Comparison of ENCODE assay signal across 15 cellular contexts in the genomic region with DNA sequence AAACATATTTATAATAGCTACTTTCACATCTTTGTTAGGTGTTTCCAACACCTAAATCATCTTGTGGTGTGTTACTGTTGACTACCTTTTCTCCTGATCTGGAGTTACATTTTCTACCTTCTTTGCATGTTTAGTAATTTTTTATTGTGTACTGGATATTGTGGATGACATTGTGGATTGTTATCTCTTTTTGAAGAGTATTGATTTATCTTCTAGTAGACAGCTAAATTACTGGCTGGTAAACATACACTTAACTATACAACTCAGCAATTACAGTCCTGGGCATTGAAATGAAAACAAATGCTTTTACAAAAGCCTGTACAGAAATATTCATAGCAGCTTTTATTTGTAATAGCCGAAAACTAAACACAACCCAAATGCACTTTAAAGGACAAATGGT.
A peak's percentile ranks its signal among the peaks of the same experiment; 100 is the strongest.
DNase-seq lines count a peak whose midpoint lies in the region; ATAC-seq and TF ChIP-seq lines count a peak whose summit lies in the region.
"Had no signal": no experiment of that assay in that cellular context is flagged by ENCODE, and none has a peak within 500 bp of the region (broad histone marks: within the 10 kb centered on the region; RNA-seq: fewer than 3 reads in every experiment).

No MANE protein-coding gene starts in this region.

- CTCF ChIA-PET in activated CD4-positive, alpha-beta memory T cell treated with anti-CD3 and anti-CD28 coated beads for 36 hours (lab: Charles Lee): interaction anchor here (2.1 kb wide), 1 partner anchor 220 kb away, joined by 4 read pairs; no protein-coding TSS in a partner anchor

- H3K36me3 Mint-ChIP-seq in natural killer cell: no peaks in the 10 kb centered on the region
- H3K36me3 Mint-ChIP-seq in natural killer cell treated with Interleukin-12 subunit alpha and Interleukin-12 subunit beta and Interleukin-15 and Interleukin-18, amount 100 ng/mL, for 72 hours: peaks cover 8% of the 10 kb centered on the region
- peaks cover 12% of the 10 kb centered on the region for H3K36me3 Mint-ChIP-seq in activated CD4-positive, alpha-beta memory T cell treated with anti-CD3 and anti-CD28 coated beads for 36 hours

- peak overlapping the region; percentile 9 to 76 for H3K27ac Mint-ChIP-seq in natural killer cell
- H3K27ac Mint-ChIP-seq in natural killer cell treated with Interleukin-12 subunit alpha and Interleukin-12 subunit beta and Interleukin-15 and Interleukin-18, amount 100 ng/mL, for 72 hours: no peak overlapping the region
- H3K27ac Mint-ChIP-seq in activated CD4-positive, alpha-beta memory T cell treated with anti-CD3 and anti-CD28 coated beads for 36 hours: no peak overlapping the region
- H3K27ac Mint-ChIP-seq: CD4-positive, alpha-beta memory T cell had no signal

- peak in 1 of 3 donors; percentile 26 for ATAC-seq in natural killer cell
- no peak for ATAC-seq in natural killer cell treated with Interleukin-12 subunit alpha and Interleukin-12 subunit beta and Interleukin-15 and Interleukin-18, amount 100 ng/mL, for 72 hours
- ATAC-seq: Panc1 had no signal

- H3K4me3 Mint-ChIP-seq in natural killer cell: no peak overlapping the region
- H3K4me3 Mint-ChIP-seq in natural killer cell treated with Interleukin-12 subunit alpha and Interleukin-12 subunit beta and Interleukin-15 and Interleukin-18, amount 100 ng/mL, for 72 hours: no peak overlapping the region
- no peak overlapping the region for H3K4me3 Mint-ChIP-seq in activated CD4-positive, alpha-beta memory T cell treated with anti-CD3 and anti-CD28 coated beads for 36 hours
- H3K4me3 Mint-ChIP-seq: CD4-positive, alpha-beta memory T cell had no signal

- H3K4me1 Mint-ChIP-seq in natural killer cell: peaks cover 37 to 42% of the 10 kb centered on the region in 2 donors
- H3K4me1 Mint-ChIP-seq in natural killer cell treated with Interleukin-12 subunit alpha and Interleukin-12 subunit beta and Interleukin-15 and Interleukin-18, amount 100 ng/mL, for 72 hours (ENCODE audit: low read depth in 2 of 2): peaks cover 33% of the 10 kb centered on the region in 2 donors
- peaks cover 8% of the 10 kb centered on the region for H3K4me1 Mint-ChIP-seq in activated CD4-positive, alpha-beta memory T cell treated with anti-CD3 and anti-CD28 coated beads for 36 hours (ENCODE audit: low read depth)

- no peaks in the 10 kb centered on the region for H3K9me3 Mint-ChIP-seq in natural killer cell
- H3K9me3 Mint-ChIP-seq in natural killer cell treated with Interleukin-12 subunit alpha and Interleukin-12 subunit beta and Interleukin-15 and Interleukin-18, amount 100 ng/mL, for 72 hours: no peaks in the 10 kb centered on the region
- H3K9me3 Mint-ChIP-seq in activated CD4-positive, alpha-beta memory T cell treated with anti-CD3 and anti-CD28 coated beads for 36 hours: peaks cover 7% of the 10 kb centered on the region

- TF ChIP-seq CTCF in natural killer cell (IDR thresholded peaks at IDR 0.05): no peak

- DNase-seq in natural killer cell: no peak
- no peak for DNase-seq in natural killer cell treated with Interleukin-12 subunit alpha and Interleukin-12 subunit beta and Interleukin-15 and Interleukin-18, amount 100 ng/mL, for 72 hours (ENCODE audit: low spot score)
- DNase-seq in NCI-H1930 (lab: John Stamatoyannopoulos, UW): peak; percentile 77 to 86
- DNase-seq in NCI-H345 (lab: John Stamatoyannopoulos, UW): peak; percentile 33
- no peak for DNase-seq in activated T-cell treated with anti-CD3 and anti-CD28 coated beads, Interleukin-2, amount 50 U/mL, for 48 hours
- DNase-seq in SIG-M5 treated with dmso at 0.1 percent for 504 hours (lab: John Stamatoyannopoulos, UW; ENCODE audit: unreplicated experiment): no peak
- DNase-seq in activated CD4-positive, alpha-beta memory T cell treated with anti-CD3 and anti-CD28 coated beads for 36 hours: no peak
- no peak for DNase-seq in occipital lobe (lab: John Stamatoyannopoulos, UW)
- DNase-seq: CD4-positive, alpha-beta memory T cell; IMR-90; Kasumi-1; MM.1S; NCI-H2171 treated with DMSO at 0.1 percent for 48 hours; NCI-H510A treated with DMSO at 0.1 percent for 48 hours had no signal

- H3K27me3 Mint-ChIP-seq in natural killer cell (ENCODE audit: low read depth in 2 of 2): no peaks in the 10 kb centered on the region
- no peaks in the 10 kb centered on the region for H3K27me3 Mint-ChIP-seq in natural killer cell treated with Interleukin-12 subunit alpha and Interleukin-12 subunit beta and Interleukin-15 and Interleukin-18, amount 100 ng/mL, for 72 hours
- no peaks in the 10 kb centered on the region for H3K27me3 Mint-ChIP-seq in activated CD4-positive, alpha-beta memory T cell treated with anti-CD3 and anti-CD28 coated beads for 36 hours
- H3K27me3 Mint-ChIP-seq: CD4-positive, alpha-beta memory T cell had no signal

- intact Hi-C loops in natural killer cell (cut with micrococcal nuclease): no loop called here
- intact Hi-C loops in activated CD4-positive, alpha-beta memory T cell treated with anti-CD3 and anti-CD28 coated beads for 36 hours (cut with micrococcal nuclease): no loop called here

- POLR2A ChIA-PET in activated CD4-positive, alpha-beta memory T cell treated with anti-CD3 and anti-CD28 coated beads for 36 hours (lab: Charles Lee): no interaction called here

Comparison
In these comparisons a context has a peak if more than half of its experiments do, and no peak if none do; other contexts are left out.
1. H3K27ac Mint-ChIP-seq: peak in natural killer cell (2 of 2); none in natural killer cell treated with Interleukin-12 subunit alpha and Interleukin-12 subunit beta and Interleukin-15 and Interleukin-18, amount 100 ng/mL, for 72 hours (0 of 2) and activated CD4-positive, alpha-beta memory T cell treated with anti-CD3 and anti-CD28 coated beads for 36 hours (single experiment).
2. DNase-seq: peak in NCI-H1930 (2 of 2) and NCI-H345 (single experiment); none in natural killer cell (single experiment), natural killer cell treated with Interleukin-12 subunit alpha and Interleukin-12 subunit beta and Interleukin-15 and Interleukin-18, amount 100 ng/mL, for 72 hours (single experiment), activated T-cell treated with anti-CD3 and anti-CD28 coated beads, Interleukin-2, amount 50 U/mL, for 48 hours (0 of 2), SIG-M5 treated with dmso at 0.1 percent for 504 hours (single experiment), activated CD4-positive, alpha-beta memory T cell treated with anti-CD3 and anti-CD28 coated beads for 36 hours (single experiment) and occipital lobe (single experiment).